In the genomic region with DNA sequence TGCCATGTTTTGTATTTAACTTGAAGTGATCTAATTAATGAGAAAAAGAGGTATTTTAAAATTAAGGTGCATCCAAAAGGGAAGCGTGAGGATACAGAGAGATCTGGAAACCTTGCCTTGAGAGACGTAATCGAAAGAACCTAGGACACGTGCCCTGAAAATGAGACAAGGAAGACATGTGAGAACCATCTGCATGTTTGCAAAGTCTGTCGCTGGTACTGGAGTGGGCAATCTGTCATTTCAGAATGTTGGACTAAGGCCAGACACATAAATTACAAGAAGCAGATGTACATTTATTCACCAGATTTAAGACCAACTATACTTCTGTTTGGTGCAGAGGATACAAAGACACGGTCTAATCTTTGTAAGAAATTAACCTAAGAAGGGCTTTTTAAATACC, we compare ENCODE assay signal across 23 cellular contexts. TPM values are rescaled to one million over a fixed set of nuclear protein-coding genes. Genes with fewer than 3 reads are reported as not detected.
DNase-seq lines count a peak whose midpoint lies in the region; ATAC-seq and TF ChIP-seq lines count a peak whose summit lies in the region.
"Had no signal": no experiment of that assay in that cellular context is flagged by ENCODE, and none has a peak within 500 bp of the region (broad histone marks: within the 10 kb centered on the region; RNA-seq: fewer than 3 reads in every experiment).

No MANE protein-coding gene starts in this region.

- intact Hi-C loops in gastrocnemius medialis (cut with DNase I; ENCODE audit: low total_unique reads), result no loop called here
- intact Hi-C loops in tibial artery (cut with DNase I; ENCODE audit: low total_unique reads), result no loop called here

- no peak overlapping the region for H3K27ac ChIP-seq in gastrocnemius medialis
- no peak overlapping the region for H3K27ac ChIP-seq in tibial artery
- H3K27ac ChIP-seq: ascending aorta, Peyer's patch, upper lobe of left lung had no signal

- no peaks in the 10 kb centered on the region for H3K4me1 ChIP-seq in gastrocnemius medialis
- no peaks in the 10 kb centered on the region for H3K4me1 ChIP-seq in tibial artery
- H3K4me1 ChIP-seq: ascending aorta, Peyer's patch, upper lobe of left lung had no signal

- no peak overlapping the region for H3K4me3 ChIP-seq in gastrocnemius medialis
- H3K4me3 ChIP-seq in tibial artery, result no peak overlapping the region
- H3K4me3 ChIP-seq: ascending aorta, Peyer's patch, upper lobe of left lung had no signal

- DNase-seq in NCI-H2227 (lab: John Stamatoyannopoulos, UW; ENCODE audit: unreplicated experiment), result peak; percentile 2
- DNase-seq in NCI-H2227 treated with DMSO at 0.1 percent for 48 hours (lab: John Stamatoyannopoulos, UW), result no peak
- peak; percentile 99 for DNase-seq in NCI-H2171 treated with DMSO at 0.1 percent for 48 hours (lab: John Stamatoyannopoulos, UW)
- DNase-seq in RPMI7951 (ENCODE audit: low read depth), result peak; percentile 23
- no peak for DNase-seq in GM10266 (ENCODE audit: extremely low spot score)
- DNase-seq in retina, result no peak
- DNase-seq in gastrocnemius medialis, result no peak
- DNase-seq in tibial artery, result no peak
- DNase-seq: activated CD4-positive, alpha-beta T cell treated with anti-CD3 and anti-CD28 coated beads, Interleukin-2, amount 50 U/mL, for 4 hours; activated naive CD4-positive, alpha-beta T cell treated with anti-CD3 and anti-CD28 coated beads for 36 hours; CD4-positive, CD25-positive, alpha-beta regulatory T cell; endodermal cell; left cardiac atrium; midbrain; NCI-H526; Peyer's patch; upper lobe of left lung had no signal

- H3K27me3 ChIP-seq in gastrocnemius medialis, result no peaks in the 10 kb centered on the region
- no peaks in the 10 kb centered on the region for H3K27me3 ChIP-seq in tibial artery
- H3K27me3 ChIP-seq: ascending aorta, Peyer's patch, upper lobe of left lung had no signal

- TF ChIP-seq CTCF in GM10266 (IDR thresholded peaks at IDR 0.05; ENCODE audit: control insufficient read depth, insufficient read depth, low read depth, missing control alignments) (no peak), gastrocnemius medialis (IDR thresholded peaks at IDR 0.05 in 4 of 5, conservative IDR thresholded peaks at IDR 0.05 in 1 of 5) (no peak), tibial artery (IDR thresholded peaks at IDR 0.05) (no peak)

- in situ Hi-C loops in gastrocnemius medialis (cut with MboI; ENCODE audit: low sequenced_read_pairs in 4 of 4), result no loop called here

- no peaks in the 10 kb centered on the region for H3K36me3 ChIP-seq in gastrocnemius medialis
- no peaks in the 10 kb centered on the region for H3K36me3 ChIP-seq in tibial artery
- H3K36me3 ChIP-seq: ascending aorta had no signal

- TF ChIP-seq POLR2A in gastrocnemius medialis (IDR thresholded peaks at IDR 0.05), result no peak

- no peaks in the 10 kb centered on the region for H3K9me3 ChIP-seq in gastrocnemius medialis
- H3K9me3 ChIP-seq in tibial artery, result no peaks in the 10 kb centered on the region
- H3K9me3 ChIP-seq: ascending aorta, Peyer's patch, upper lobe of left lung had no signal

- no peak for ATAC-seq in gastrocnemius medialis
- ATAC-seq: HCT116; left cardiac atrium; stimulated activated memory B cell treated with anti-CD40 and anti-IgM and Interleukin-4, amounts not matched to agents 10 μg/mL and 1 μg/mL and 100 μg/mL, for 72 hours had no signal

RNA-seq across cellular contexts. Expression of gene AGR2, which starts 9.2 kb away (rescaled TPM):
- not detected in 2 replicates for total RNA-seq in RPMI7951 (2014; rRNA removed; shearing (Covaris generic))
- total RNA-seq in gastrocnemius medialis, result 1 to 10 TPM in 1 of 4 donors, not detected in 3; 1.4 TPM
- total RNA-seq: activated naive CD4-positive, alpha-beta T cell treated with anti-CD3 and anti-CD28 coated beads for 36 hours; ascending aorta; CD4-positive, CD25-positive, alpha-beta regulatory T cell; chondrocyte; Daoy; endodermal cell; left cardiac atrium; pulmonary artery endothelial cell had no signal

RNA-seq across cellular contexts. Expression of gene TSPAN13, which starts 42.1 kb away (rescaled TPM):
- total RNA-seq in RPMI7951 (2014; rRNA removed; shearing (Covaris generic)), result 4.4 and 5.5 TPM in 2 replicates
- total RNA-seq in gastrocnemius medialis, result 1 to 10 TPM; 2.8 to 8.3 (median 6.9) TPM

Comparison
In these comparisons a context has a peak if more than half of its experiments do, and no peak if none do; other contexts are left out.
1. DNase-seq: peak in NCI-H2227 (single experiment), NCI-H2171 treated with DMSO at 0.1 percent for 48 hours (single experiment) and RPMI7951 (single experiment); none in NCI-H2227 treated with DMSO at 0.1 percent for 48 hours (single experiment), GM10266 (single experiment), retina (single experiment), gastrocnemius medialis (0 of 2) and tibial artery (0 of 2).